1 cellular context compared by ENCODE assay signal in the genomic region with DNA sequence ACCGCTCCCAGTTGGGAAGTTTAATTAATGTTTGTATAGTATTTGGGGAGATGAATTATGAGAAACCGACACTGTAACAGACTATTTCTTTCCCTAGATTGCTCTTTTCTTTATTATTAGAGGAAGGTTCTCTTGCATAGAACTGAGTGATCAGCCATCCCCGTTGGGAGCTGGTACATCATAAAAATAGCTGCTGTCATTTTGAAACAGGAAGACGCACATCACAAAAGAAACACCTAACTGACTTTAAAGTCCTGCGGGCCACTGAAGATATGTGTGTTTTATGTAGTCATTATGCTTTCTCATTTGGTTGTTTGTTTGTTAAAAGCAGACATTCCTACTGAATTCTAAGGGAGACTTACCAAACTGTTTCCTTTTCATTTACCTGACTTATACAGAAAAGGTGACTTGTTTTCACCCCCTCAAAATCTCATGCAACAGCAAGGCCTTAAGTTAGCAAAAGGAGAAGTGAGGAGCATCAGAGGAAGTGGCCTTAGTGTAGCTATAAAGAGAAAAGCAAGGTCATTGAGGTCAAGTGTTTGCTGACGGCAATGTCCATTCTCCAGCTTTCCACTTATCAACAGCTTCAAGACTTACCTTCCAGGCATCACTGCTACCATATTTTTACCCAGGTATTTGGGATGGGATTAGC.
A peak's percentile ranks its signal among the peaks of the same experiment; 100 is the strongest.
TF ChIP-seq lines count a peak whose summit lies in the region.

No MANE protein-coding gene starts in this region.

TF ChIP-seq in GM12878, 131 proteins besides CTCF, POLR2A, EP300 and RAD21 (continued from another document):
- TF ChIP-seq BMI1 (IDR thresholded peaks at IDR 0.05; ENCODE audit: borderline replicate concordance) (peak; percentile 50; the same call in 1 of the 2 replicates), BCL11A (IDR thresholded peaks at IDR 0.05; ENCODE audit: low read depth, low read length) (peak; percentile 54; the same call in 1 of the 2 replicates), IKZF2 (IDR thresholded peaks at IDR 0.05) (peak in 1 of 2 experiments; percentile 46; a peak in 2 of 4 replicates), MEF2B (IDR thresholded peaks at IDR 0.05; ENCODE audit: partially characterized antibody, poor library complexity, severe bottlenecking) (peak; percentile 74), GABPA (IDR thresholded peaks at IDR 0.05; ENCODE audit: low read depth) (0 out of 2 replicates have a peak, but pooled peaks have one; percentile 17), SPI1 (IDR thresholded peaks at IDR 0.05; ENCODE audit: borderline replicate concordance, insufficient read depth, low read depth, low read length) (peak; percentile 98), IRF4 (IDR thresholded peaks at IDR 0.05; ENCODE audit: low read depth, low read length) (peak; percentile 74; the same call in 1 of the 2 replicates), IKZF1 (conservative IDR thresholded peaks at IDR 0.05) (peak; percentile 63), ATF7 (IDR thresholded peaks at IDR 0.05; ENCODE audit: low read depth) (peak; percentile 23; the same call in 1 of the 2 replicates), JUNB (IDR thresholded peaks at IDR 0.05) (peak; percentile 70), POU2F2 (IDR thresholded peaks at IDR 0.05; ENCODE audit: borderline replicate concordance, low read depth, low read length) (no peak), PAX5 (IDR thresholded peaks at IDR 0.05; ENCODE audit: borderline replicate concordance, low read depth, low read length) (0 out of 2 replicates have a peak, but pooled peaks have one; percentile 6), ZNF217 (IDR thresholded peaks at IDR 0.05) (0 out of 2 replicates have a peak, but pooled peaks have one; percentile 61), MTA2 (IDR thresholded peaks at IDR 0.05; ENCODE audit: low read depth) (peak; percentile 56; the same call in 1 of the 2 replicates), SP1 (IDR thresholded peaks at IDR 0.05; ENCODE audit: low read depth, low read length) (peak; percentile 42), ETV6 (conservative IDR thresholded peaks at IDR 0.05 in 1 of 2, IDR thresholded peaks at IDR 0.05 in 1 of 2; ENCODE audit: borderline replicate concordance in 1 of 2, low read depth in 1 of 2) (peak in 1 of 2 experiments; percentile 68; a peak in 2 of 4 replicates), IRF3 (IDR thresholded peaks at IDR 0.05) (no peak)
- TF ChIP-seq, protein P1, sequence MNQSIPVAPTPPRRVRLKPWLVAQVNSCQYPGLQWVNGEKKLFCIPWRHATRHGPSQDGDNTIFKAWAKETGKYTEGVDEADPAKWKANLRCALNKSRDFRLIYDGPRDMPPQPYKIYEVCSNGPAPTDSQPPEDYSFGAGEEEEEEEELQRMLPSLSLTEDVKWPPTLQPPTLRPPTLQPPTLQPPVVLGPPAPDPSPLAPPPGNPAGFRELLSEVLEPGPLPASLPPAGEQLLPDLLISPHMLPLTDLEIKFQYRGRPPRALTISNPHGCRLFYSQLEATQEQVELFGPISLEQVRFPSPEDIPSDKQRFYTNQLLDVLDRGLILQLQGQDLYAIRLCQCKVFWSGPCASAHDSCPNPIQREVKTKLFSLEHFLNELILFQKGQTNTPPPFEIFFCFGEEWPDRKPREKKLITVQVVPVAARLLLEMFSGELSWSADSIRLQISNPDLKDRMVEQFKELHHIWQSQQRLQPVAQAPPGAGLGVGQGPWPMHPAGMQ (IDR thresholded peaks at IDR 0.05; ENCODE audit: borderline replicate concordance), result no peak
- TF ChIP-seq, protein P2, sequence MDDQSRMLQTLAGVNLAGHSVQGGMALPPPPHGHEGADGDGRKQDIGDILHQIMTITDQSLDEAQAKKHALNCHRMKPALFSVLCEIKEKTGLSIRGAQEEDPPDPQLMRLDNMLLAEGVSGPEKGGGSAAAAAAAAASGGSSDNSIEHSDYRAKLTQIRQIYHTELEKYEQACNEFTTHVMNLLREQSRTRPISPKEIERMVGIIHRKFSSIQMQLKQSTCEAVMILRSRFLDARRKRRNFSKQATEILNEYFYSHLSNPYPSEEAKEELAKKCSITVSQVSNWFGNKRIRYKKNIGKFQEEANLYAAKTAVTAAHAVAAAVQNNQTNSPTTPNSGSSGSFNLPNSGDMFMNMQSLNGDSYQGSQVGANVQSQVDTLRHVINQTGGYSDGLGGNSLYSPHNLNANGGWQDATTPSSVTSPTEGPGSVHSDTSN (IDR thresholded peaks at IDR 0.05; ENCODE audit: insufficient replicate concordance, low read depth, low read length), result no peak
- TF ChIP-seq, protein P3, sequence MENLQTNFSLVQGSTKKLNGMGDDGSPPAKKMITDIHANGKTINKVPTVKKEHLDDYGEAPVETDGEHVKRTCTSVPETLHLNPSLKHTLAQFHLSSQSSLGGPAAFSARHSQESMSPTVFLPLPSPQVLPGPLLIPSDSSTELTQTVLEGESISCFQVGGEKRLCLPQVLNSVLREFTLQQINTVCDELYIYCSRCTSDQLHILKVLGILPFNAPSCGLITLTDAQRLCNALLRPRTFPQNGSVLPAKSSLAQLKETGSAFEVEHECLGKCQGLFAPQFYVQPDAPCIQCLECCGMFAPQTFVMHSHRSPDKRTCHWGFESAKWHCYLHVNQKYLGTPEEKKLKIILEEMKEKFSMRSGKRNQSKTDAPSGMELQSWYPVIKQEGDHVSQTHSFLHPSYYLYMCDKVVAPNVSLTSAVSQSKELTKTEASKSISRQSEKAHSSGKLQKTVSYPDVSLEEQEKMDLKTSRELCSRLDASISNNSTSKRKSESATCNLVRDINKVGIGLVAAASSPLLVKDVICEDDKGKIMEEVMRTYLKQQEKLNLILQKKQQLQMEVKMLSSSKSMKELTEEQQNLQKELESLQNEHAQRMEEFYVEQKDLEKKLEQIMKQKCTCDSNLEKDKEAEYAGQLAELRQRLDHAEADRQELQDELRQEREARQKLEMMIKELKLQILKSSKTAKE (IDR thresholded peaks at IDR 0.05; ENCODE audit: low read depth, poor library complexity, severe bottlenecking), result no peak
- TF ChIP-seq, protein P4, sequence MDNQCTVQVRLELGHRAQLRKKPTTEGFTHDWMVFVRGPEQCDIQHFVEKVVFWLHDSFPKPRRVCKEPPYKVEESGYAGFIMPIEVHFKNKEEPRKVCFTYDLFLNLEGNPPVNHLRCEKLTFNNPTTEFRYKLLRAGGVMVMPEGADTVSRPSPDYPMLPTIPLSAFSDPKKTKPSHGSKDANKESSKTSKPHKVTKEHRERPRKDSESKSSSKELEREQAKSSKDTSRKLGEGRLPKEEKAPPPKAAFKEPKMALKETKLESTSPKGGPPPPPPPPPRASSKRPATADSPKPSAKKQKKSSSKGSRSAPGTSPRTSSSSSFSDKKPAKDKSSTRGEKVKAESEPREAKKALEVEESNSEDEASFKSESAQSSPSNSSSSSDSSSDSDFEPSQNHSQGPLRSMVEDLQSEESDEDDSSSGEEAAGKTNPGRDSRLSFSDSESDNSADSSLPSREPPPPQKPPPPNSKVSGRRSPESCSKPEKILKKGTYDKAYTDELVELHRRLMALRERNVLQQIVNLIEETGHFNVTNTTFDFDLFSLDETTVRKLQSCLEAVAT (IDR thresholded peaks at IDR 0.05), result 0 out of 2 replicates have a peak, but pooled peaks have one; percentile 39
